ENCODE assay signal across 20 cellular contexts in genomic region chr4:80465238-80465637, GRCh38.
"Had no signal": no experiment of that assay in that cellular context is flagged by ENCODE, and none has a peak within 500 bp of the region (broad histone marks: within the 10 kb centered on the region; RNA-seq: fewer than 3 reads in every experiment).

No MANE protein-coding gene starts in this region.

- H3K4me1 ChIP-seq: ascending aorta, breast epithelium, lower lobe of right lung, right atrium auricular region, tibial nerve, uterus had no signal

- H3K36me3 ChIP-seq: ascending aorta, breast epithelium, lower lobe of right lung, right atrium auricular region, tibial nerve, uterus had no signal

- H3K9me3 ChIP-seq: ascending aorta, breast epithelium, lower lobe of right lung, right atrium auricular region, tibial nerve, uterus had no signal

- H3K4me3 ChIP-seq: ascending aorta, breast epithelium, lower lobe of right lung, right atrium auricular region, tibial nerve, uterus had no signal

- H3K27ac ChIP-seq: ascending aorta, breast epithelium, lower lobe of right lung, right atrium auricular region, tibial nerve, uterus had no signal

- DNase-seq: activated CD4-positive, alpha-beta T cell treated with anti-CD3 and anti-CD28 coated beads, Interleukin-2, amount 50 U/mL, for 1 hour; activated CD8-positive, alpha-beta memory T cell treated with anti-CD3 and anti-CD28 coated beads for 24 hours; activated CD8-positive, alpha-beta memory T cell treated with anti-CD3 and anti-CD28 coated beads, Interleukin-2, amount 50 U/mL, for 48 hours; activated effector memory CD4-positive, alpha-beta T cell treated with Interleukin-2 at 50 U/mL for 16 hours; activated naive CD4-positive, alpha-beta T cell treated with anti-CD3 and anti-CD28 coated beads, Interleukin-2, amount 10 ng/mL, durations not matched to agents 7 days and 5 days; activated naive CD8-positive, alpha-beta T cell treated with anti-CD3 and anti-CD28 coated beads, Interleukin-2, amount 50 U/mL, for 24 hours; activated T-cell treated with anti-CD3 and anti-CD28 coated beads, Interleukin-2, amount 50 U/mL, for 48 hours; cerebellar nuclear complex; cortex of kidney; lower lobe of right lung; midbrain; stimulated activated CD4-positive, alpha-beta T cell treated with anti-CD3 and anti-CD28 coated beads, Interleukin-2, amount 100 ng/mL, for 24 hours; stimulated activated naive CD8-positive, alpha-beta T cell treated with anti-CD3 and anti-CD28 coated beads, Interleukin-15, Interleukin-2, amounts not matched to agents 100 U/mL and 50 U/mL, for 24 hours; substantia nigra; uterus had no signal

- H3K27me3 ChIP-seq: ascending aorta, breast epithelium, right atrium auricular region, tibial nerve, uterus had no signal

- ATAC-seq: activated naive CD8-positive, alpha-beta T cell treated with anti-CD3 and anti-CD28 coated beads, Interleukin-2, amount 50 U/mL, for 24 hours; esophagus mucosa; lower lobe of right lung; stimulated activated naive CD8-positive, alpha-beta T cell treated with anti-CD3 and anti-CD28 coated beads, Interleukin-15, Interleukin-2, amounts not matched to agents 100 U/mL and 50 U/mL, for 24 hours had no signal
